Comparison of ENCODE assay signal across 7 cellular contexts in genomic region chr14:37663498-37663897, GRCh38.
"Had no signal": no experiment of that assay in that cellular context is flagged by ENCODE, and none has a peak within 500 bp of the region (broad histone marks: within the 10 kb centered on the region; RNA-seq: fewer than 3 reads in every experiment).

No MANE protein-coding gene starts in this region.

- FAIRE-seq: HTR-8/SVneo, K562 had no signal

- H3K4me2 ChIP-seq: KMS-11 had no signal

- ATAC-seq: K562 had no signal

- DNase-seq: IMR-90, KBM-7, KG1 had no signal

- H3K27ac ChIP-seq: HL-60, KMS-11 had no signal

- H3K4me3 ChIP-seq: K562 had no signal

- H3K9ac ChIP-seq: KMS-11 had no signal
